In the genomic region with DNA sequence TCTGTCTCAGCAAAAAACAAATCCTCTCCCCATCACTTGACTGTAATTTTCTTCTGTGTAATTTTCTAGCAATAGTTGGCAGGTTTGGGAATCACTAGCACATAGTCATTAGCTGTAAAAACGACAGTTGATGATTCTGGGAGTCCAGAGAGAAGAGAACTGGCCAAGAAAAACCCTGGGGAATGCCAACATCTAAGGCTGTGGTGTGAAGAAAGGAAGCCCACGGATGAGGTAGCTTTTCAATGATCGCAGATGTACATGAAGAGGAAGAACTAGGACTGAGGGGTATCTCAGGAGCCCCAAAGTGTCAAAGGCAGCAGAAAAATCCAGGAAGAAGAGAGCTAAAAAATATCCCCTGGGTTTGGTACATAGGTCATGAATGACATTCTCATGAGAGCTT, we compare ENCODE assay signal across 16 cellular contexts.
DNase-seq lines count a peak whose midpoint lies in the region; ATAC-seq, FAIRE-seq and TF ChIP-seq lines count a peak whose summit lies in the region.
"Had no signal": no experiment of that assay in that cellular context is flagged by ENCODE, and none has a peak within 500 bp of the region (broad histone marks: within the 10 kb centered on the region; RNA-seq: fewer than 3 reads in every experiment).

No MANE protein-coding gene starts in this region.

- peaks cover 3% of the 10 kb centered on the region for H3K4me1 Mint-ChIP-seq in astrocyte (ENCODE audit: low read depth, unreplicated experiment)

- H3K36me3 Mint-ChIP-seq in astrocyte (ENCODE audit: low read depth, unreplicated experiment) = no peaks in the 10 kb centered on the region
- H3K36me3 Mint-ChIP-seq: T-cell had no signal

- no peak for ATAC-seq in HG03175 (IDR thresholded peaks at IDR 0.05; ENCODE audit: unreplicated experiment)
- ATAC-seq: PC-3, T-cell had no signal

- no peak overlapping the region for H3K27ac ChIP-seq in BLaER1
- H3K27ac ChIP-seq in astrocyte (ENCODE audit: low read depth, low read length) = no peak overlapping the region

- H2AFZ ChIP-seq in astrocyte (ENCODE audit: low read depth, low read length) = no peak overlapping the region

- peaks cover 8% of the 10 kb centered on the region for H3K9me3 Mint-ChIP-seq in astrocyte (ENCODE audit: unreplicated experiment)
- H3K9me3 Mint-ChIP-seq: CD8-positive, alpha-beta memory T cell; T-cell had no signal

- peak overlapping the region; percentile 56 for H3K4me2 ChIP-seq in BLaER1
- H3K4me2 ChIP-seq in astrocyte (ENCODE audit: low read length) = no peak overlapping the region

- H4K20me1 ChIP-seq in BLaER1 (no peaks in the 10 kb centered on the region), astrocyte (ENCODE audit: insufficient read depth, low read length) (no peaks in the 10 kb centered on the region)

- peaks cover 16% of the 10 kb centered on the region for H3K4me1 ChIP-seq in BLaER1
- H3K4me1 ChIP-seq in astrocyte (ENCODE audit: insufficient read depth, low read length) = peaks cover 12% of the 10 kb centered on the region
- H3K4me1 ChIP-seq: BE2C had no signal

- no peak for TF ChIP-seq CTCF in GM12865 (IDR thresholded peaks at IDR 0.05; ENCODE audit: insufficient read depth, low read depth, low read length, missing control alignments)
- TF ChIP-seq CTCF in astrocyte (IDR thresholded peaks at IDR 0.05; ENCODE audit: insufficient read depth, low read depth, low read length) = no peak

- H3K36me3 ChIP-seq in BLaER1 (no peaks in the 10 kb centered on the region), astrocyte (ENCODE audit: insufficient read depth, low read length) (no peaks in the 10 kb centered on the region)
- H3K36me3 ChIP-seq: BE2C had no signal

- no peak overlapping the region for H3K9ac ChIP-seq in BLaER1
- no peak overlapping the region for H3K9ac ChIP-seq in astrocyte (ENCODE audit: low read length)

- H3K9me3 ChIP-seq in BLaER1 (no peaks in the 10 kb centered on the region), astrocyte (ENCODE audit: insufficient read depth, low read depth, low read length) (no peaks in the 10 kb centered on the region)
- H3K9me3 ChIP-seq: BE2C had no signal

- peaks cover 20% of the 10 kb centered on the region for H3K27me3 Mint-ChIP-seq in astrocyte (ENCODE audit: low read depth, unreplicated experiment)

- H3K4me3 ChIP-seq in BLaER1 (no peak overlapping the region), GM12865 (ENCODE audit: low read depth, low read length) (no peak overlapping the region), astrocyte (ENCODE audit: insufficient read depth, low read depth, low read length) (no peak overlapping the region)

- no peak overlapping the region for H3K27ac Mint-ChIP-seq in astrocyte (ENCODE audit: unreplicated experiment)
- H3K27ac Mint-ChIP-seq: T-cell had no signal

- H3K4me3 Mint-ChIP-seq in astrocyte (ENCODE audit: unreplicated experiment) = no peak overlapping the region
- H3K4me3 Mint-ChIP-seq: CD8-positive, alpha-beta memory T cell; T-cell had no signal

- no peak for FAIRE-seq in astrocyte (lab: Jason Lieb, UNC)
- FAIRE-seq: H54 had no signal

- DNase-seq in GM12865 (ENCODE audit: low read depth) (peak; percentile 23), NCI-H446 (lab: John Stamatoyannopoulos, UW) (peak; percentile 7 to 25), astrocyte (ENCODE audit: low read depth) (peak; percentile 30), NAMALWA (ENCODE audit: low spot score) (no peak), HCEC 1CT (no peak), ureter (ENCODE audit: low spot score) (no peak)
- DNase-seq: BE2C; CD8-positive, alpha-beta memory T cell; GF-D8; Karpas-422; NCI-H187; PC-3; T-cell had no signal

- H3K27me3 ChIP-seq in BLaER1 (no peaks in the 10 kb centered on the region), astrocyte (ENCODE audit: insufficient read depth, low read length) (peaks cover 8% of the 10 kb centered on the region)
- H3K27me3 ChIP-seq: BE2C had no signal

- no peaks in the 10 kb centered on the region for H3K79me2 ChIP-seq in astrocyte (ENCODE audit: insufficient read depth, low read length)

Comparison
In these comparisons a context has a peak if more than half of its experiments do, and no peak if none do; other contexts are left out.
1. DNase-seq: peak in GM12865 (single experiment), NCI-H446 (2 of 2) and astrocyte (single experiment); none in NAMALWA (single experiment), HCEC 1CT (single experiment) and ureter (single experiment).